ENCODE assay signal across 8 cellular contexts in the genomic region with DNA sequence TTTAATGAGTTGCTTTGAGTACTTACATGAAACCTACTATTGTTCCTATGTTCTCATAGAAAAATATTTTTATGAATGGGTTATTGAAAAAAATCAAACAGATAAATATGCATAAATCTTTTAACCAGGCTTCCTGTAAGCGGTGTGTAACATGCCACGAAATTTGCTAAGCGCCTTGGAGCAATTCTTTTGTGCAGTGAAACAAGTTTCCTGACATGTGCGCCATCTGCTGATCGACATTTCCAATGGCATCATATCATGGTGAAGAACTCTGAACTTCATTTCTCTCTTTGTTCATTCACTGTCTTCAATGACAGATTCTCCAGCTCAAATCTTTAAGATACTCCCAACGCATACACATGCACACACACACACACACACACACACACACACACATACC.
A peak's percentile ranks its signal among the peaks of the same experiment; 100 is the strongest.
DNase-seq lines count a peak whose midpoint lies in the region; ATAC-seq lines count a peak whose summit lies in the region.

No MANE protein-coding gene starts in this region.

- H3K27me3 ChIP-seq in skeletal muscle satellite cell (ENCODE audit: control insufficient read depth, insufficient read depth, low read length): no peaks in the 10 kb centered on the region

- H3K36me3 Mint-ChIP-seq in activated T-helper 17 cell treated with anti-CD3 and anti-CD28 coated beads, Interleukin-2, amount 50 U/mL, for 72 hours (ENCODE audit: low read depth): no peaks in the 10 kb centered on the region

- no peaks in the 10 kb centered on the region for H3K36me3 ChIP-seq in skeletal muscle satellite cell (ENCODE audit: insufficient read depth, low read length)

- DNase-seq in COLO829 (ENCODE audit: low spot score): peak; percentile 29
- peak; percentile 72 for DNase-seq in NCI-H226
- DNase-seq in amygdala (lab: John Stamatoyannopoulos, UW): peak in 40 of 56 donors; percentile 0 to 67 (median 18)
- peak; percentile 16 for DNase-seq in hepatic stellate cell (ENCODE audit: low spot score)

- no peaks in the 10 kb centered on the region for H3K4me1 Mint-ChIP-seq in activated T-helper 17 cell treated with anti-CD3 and anti-CD28 coated beads, Interleukin-2, amount 50 U/mL, for 72 hours

- H3K4me3 ChIP-seq in skeletal muscle satellite cell (ENCODE audit: low read length): no peak overlapping the region

- no peaks in the 10 kb centered on the region for H3K9me3 ChIP-seq in skeletal muscle satellite cell (replicated peaks; ENCODE audit: low read length)

- H3K27ac Mint-ChIP-seq in activated T-helper 17 cell treated with anti-CD3 and anti-CD28 coated beads, Interleukin-2, amount 50 U/mL, for 72 hours: no peak overlapping the region

- H3K4me1 ChIP-seq in skeletal muscle satellite cell (ENCODE audit: control insufficient read depth, insufficient read depth, low read length): peaks cover 3% of the 10 kb centered on the region

- H3K4me2 ChIP-seq in skeletal muscle satellite cell (ENCODE audit: low read length): peak overlapping the region; percentile 53

- H3K27me3 Mint-ChIP-seq in activated T-helper 17 cell treated with anti-CD3 and anti-CD28 coated beads, Interleukin-2, amount 50 U/mL, for 72 hours: no peaks in the 10 kb centered on the region

- ATAC-seq in GM19043 (IDR thresholded peaks at IDR 0.05; ENCODE audit: low read depth, unreplicated experiment): peak; percentile 87
- peak; percentile 79 for ATAC-seq in HG03442 (IDR thresholded peaks at IDR 0.05; ENCODE audit: unreplicated experiment)
- no peak for ATAC-seq in activated T-helper 17 cell treated with anti-CD3 and anti-CD28 coated beads, Interleukin-2, amount 50 U/mL, for 72 hours (replicated peaks)

- H3K9me3 Mint-ChIP-seq in activated T-helper 17 cell treated with anti-CD3 and anti-CD28 coated beads, Interleukin-2, amount 50 U/mL, for 72 hours: peaks cover 13% of the 10 kb centered on the region

- no peak overlapping the region for H3K4me3 Mint-ChIP-seq in activated T-helper 17 cell treated with anti-CD3 and anti-CD28 coated beads, Interleukin-2, amount 50 U/mL, for 72 hours

- H3K9ac ChIP-seq in skeletal muscle satellite cell (ENCODE audit: low read depth, low read length): peak overlapping the region; percentile 42

Comparison
In these comparisons a context has a peak if more than half of its experiments do, and no peak if none do; other contexts are left out.
1. DNase-seq: peak in every context shown above with its lines; median percentile 72 in NCI-H226; 29 in COLO829; 18 in amygdala; 16 in hepatic stellate cell.